8 cellular contexts compared by ENCODE assay signal in genomic region chr3:180679178-180680096, GRCh38. TPM values are rescaled to one million over a fixed set of nuclear protein-coding genes. Genes with fewer than 3 reads are reported as not detected.
DNase-seq lines count a peak whose midpoint lies in the region; ATAC-seq and TF ChIP-seq lines count a peak whose summit lies in the region.

Gene CCDC39 (minus strand): TSS chr3:180679489. CDS start chr3:180679380, 109 bp downstream.

- intact Hi-C loops in left cardiac atrium (cut with DNase I): no loop called here
- intact Hi-C loops in posterior vena cava (cut with DNase I): no loop called here

- ATAC-seq in GM21723 (IDR thresholded peaks at IDR 0.05; ENCODE audit: unreplicated experiment) (peak; percentile 91), left cardiac atrium (peak; percentile 91 to 98)

- in situ Hi-C loops in SK-MEL-5 (cut with HindIII; ENCODE audit: low pct_unique_long_range_greater_than_20kb, low sequenced_read_pairs): no loop called here

- no peak for TF ChIP-seq EP300 in Ishikawa (IDR thresholded peaks at IDR 0.05; ENCODE audit: borderline replicate concordance)

- DNase-seq in DMS79 (lab: John Stamatoyannopoulos, UW): peak; percentile 64
- peak; percentile 50 for DNase-seq in SK-MEL-5 (ENCODE audit: low read depth, low spot score)
- DNase-seq in activated naive CD8-positive, alpha-beta T cell treated with anti-CD3 and anti-CD28 coated beads, Interleukin-2, amount 50 U/mL, for 16 hours (ENCODE audit: low read depth, low spot score): peak; percentile 42
- peak; percentile 58 for DNase-seq in left cardiac atrium
- DNase-seq in posterior vena cava (ENCODE audit: low spot score): peak; percentile 80
- peak; percentile 55 for DNase-seq in ureter (ENCODE audit: low spot score)

- TF ChIP-seq RAD21 in Ishikawa (IDR thresholded peaks at IDR 0.05; ENCODE audit: low read depth): no peak

TF ChIP-seq in Ishikawa, 13 proteins besides CTCF, POLR2A, EP300 and RAD21:
- no peak for TF ChIP-seq TCF12 (IDR thresholded peaks at IDR 0.05; ENCODE audit: low read depth)
- no peak for TF ChIP-seq ZBTB7A (IDR thresholded peaks at IDR 0.05; ENCODE audit: low read depth)
- peak; percentile 42; the same call in 1 of the 2 replicates for TF ChIP-seq TAF1 (IDR thresholded peaks at IDR 0.05; ENCODE audit: low read depth)
- TF ChIP-seq CREB1 (IDR thresholded peaks at IDR 0.05; ENCODE audit: low read depth): no peak
- no peak for TF ChIP-seq CEBPB (IDR thresholded peaks at IDR 0.05)
- no peak for TF ChIP-seq EGR1 (IDR thresholded peaks at IDR 0.05)
- TF ChIP-seq FOXM1 (IDR thresholded peaks at IDR 0.05; ENCODE audit: borderline replicate concordance, low read depth): no peak
- TF ChIP-seq TEAD4 (IDR thresholded peaks at IDR 0.05): no peak
- no peak for TF ChIP-seq NFIC (IDR thresholded peaks at IDR 0.05)
- TF ChIP-seq YY1 (IDR thresholded peaks at IDR 0.05; ENCODE audit: low read depth): no peak
- no peak for TF ChIP-seq REST (IDR thresholded peaks at IDR 0.05; ENCODE audit: low read depth)
- TF ChIP-seq, protein P1, sequence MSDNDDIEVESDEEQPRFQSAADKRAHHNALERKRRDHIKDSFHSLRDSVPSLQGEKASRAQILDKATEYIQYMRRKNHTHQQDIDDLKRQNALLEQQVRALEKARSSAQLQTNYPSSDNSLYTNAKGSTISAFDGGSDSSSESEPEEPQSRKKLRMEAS (IDR thresholded peaks at IDR 0.05): peak; percentile 66
- TF ChIP-seq, protein P2, sequence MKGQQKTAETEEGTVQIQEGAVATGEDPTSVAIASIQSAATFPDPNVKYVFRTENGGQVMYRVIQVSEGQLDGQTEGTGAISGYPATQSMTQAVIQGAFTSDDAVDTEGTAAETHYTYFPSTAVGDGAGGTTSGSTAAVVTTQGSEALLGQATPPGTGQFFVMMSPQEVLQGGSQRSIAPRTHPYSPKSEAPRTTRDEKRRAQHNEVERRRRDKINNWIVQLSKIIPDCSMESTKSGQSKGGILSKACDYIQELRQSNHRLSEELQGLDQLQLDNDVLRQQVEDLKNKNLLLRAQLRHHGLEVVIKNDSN (IDR thresholded peaks at IDR 0.05): no peak
TF ChIP-seq in Ishikawa: peak in this region for 2.

RNA-seq across cellular contexts. Expression of gene CCDC39, which starts in this region (rescaled TPM):
- total RNA-seq in SK-MEL-5 (2014; rRNA removed; shearing (Covaris generic)): not detected in 2 replicates
- not detected in 2 replicates for polyA plus RNA-seq in SK-MEL-5 (2015; cell fraction: cytosol; rRNA removed)
- not detected in 2 replicates for polyA plus RNA-seq in SK-MEL-5 (2015; cell fraction: nucleus; rRNA removed)
- not detected for total RNA-seq in left cardiac atrium
- under 1 TPM; 0.65 to 0.90 TPM for total RNA-seq in posterior vena cava
- total RNA-seq in ureter: not detected

Comparison
In these comparisons a context has a peak if more than half of its experiments do, and no peak if none do; other contexts are left out.
1. Peak in every context shown above with its lines: DNase-seq and ATAC-seq.
2. Peak in DNase-seq in SK-MEL-5; RNA of the gene not detected or under 1 TPM.
3. Peak in DNase-seq and ATAC-seq in left cardiac atrium; RNA of the gene not detected or under 1 TPM.
4. Peak in DNase-seq in posterior vena cava; RNA of the gene not detected or under 1 TPM.
5. Peak in DNase-seq in ureter; RNA of the gene not detected or under 1 TPM.